1 cellular context compared by ENCODE assay signal in genomic region chr12:31928246-31929139, GRCh38.
TF ChIP-seq lines count a peak whose summit lies in the region.

No MANE protein-coding gene starts in this region.

TF ChIP-seq in GM12878, 131 proteins besides CTCF, POLR2A, EP300 and RAD21:
- peak; percentile 42; the same call in 1 of the 2 replicates for TF ChIP-seq HDGF (IDR thresholded peaks at IDR 0.05)
- peak; percentile 24; the same call in 1 of the 2 replicates for TF ChIP-seq RUNX3 (IDR thresholded peaks at IDR 0.05; ENCODE audit: low read length)
- no peak for TF ChIP-seq NR2C1 (IDR thresholded peaks at IDR 0.05)
- TF ChIP-seq ZNF207 (IDR thresholded peaks at IDR 0.05; ENCODE audit: borderline replicate concordance) = no peak
- TF ChIP-seq MLLT1 (IDR thresholded peaks at IDR 0.05) = 0 out of 2 replicates have a peak, but pooled peaks have one; percentile 28
TF ChIP-seq in GM12878: peak in this region for 3.
